Comparison of ENCODE assay signal across 20 cellular contexts in the genomic region with DNA sequence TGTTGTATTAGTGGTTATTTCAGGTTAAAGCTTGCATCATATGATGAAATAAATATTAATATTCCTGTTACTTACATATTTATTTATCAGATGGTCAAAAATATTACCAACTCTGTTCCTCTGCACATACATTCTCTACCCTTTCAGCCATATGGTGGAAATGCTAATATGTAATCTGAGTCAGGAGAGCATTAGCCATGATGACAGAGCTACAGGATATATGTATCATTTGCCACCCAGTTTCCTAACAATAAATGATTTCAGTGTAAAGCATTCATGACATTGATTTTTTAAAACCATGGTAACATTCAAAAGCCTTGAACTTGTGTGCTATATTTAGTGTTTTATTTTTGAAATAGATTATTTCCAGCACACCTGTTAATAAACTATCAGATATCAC. TPM values are rescaled to one million over a fixed set of nuclear protein-coding genes. Genes with fewer than 3 reads are reported as not detected.
"Had no signal": no experiment of that assay in that cellular context is flagged by ENCODE, and none has a peak within 500 bp of the region (broad histone marks: within the 10 kb centered on the region; RNA-seq: fewer than 3 reads in every experiment).

No MANE protein-coding gene starts in this region.

- FAIRE-seq: kidney, small intestine had no signal

- ATAC-seq: activated T-helper 17 cell treated with anti-CD3 and anti-CD28 coated beads, Interleukin-2, amount 50 U/mL, for 72 hours; effector memory CD8-positive, alpha-beta T cell; foreskin keratinocyte; left lung had no signal

- DNase-seq: activated B cell treated with CpG ODN at 0.5 μM for 24 hours; activated CD4-positive, alpha-beta memory T cell treated with anti-CD3 and anti-CD28 coated beads for 36 hours; activated CD4-positive, alpha-beta T cell treated with anti-CD3 and anti-CD28 coated beads for 4 hours; activated naive CD4-positive, alpha-beta T cell treated with Interleukin-2 at 50 U/mL for 16 hours; activated naive CD8-positive, alpha-beta T cell treated with anti-CD3 and anti-CD28 coated beads, Interleukin-2, amount 10 ng/mL, durations not matched to agents 7 days and 5 days; activated T-cell treated with anti-CD3 and anti-CD28 coated beads for 4 hours; amygdala; caudate nucleus; effector memory CD8-positive, alpha-beta T cell; foreskin keratinocyte; kidney; left lung; small intestine; stimulated activated CD4-positive, alpha-beta T cell treated with anti-CD3 and anti-CD28 coated beads, Interleukin-4, amount 100 ng/mL, for 1 hour; stomach; T-helper 1 cell; T-helper 9 cell; testis had no signal

RNA-seq across cellular contexts. Expression of a gene that starts 16.6 kb away (rescaled TPM):
- total RNA-seq: activated B cell treated with CpG ODN at 0.5 μM for 24 hours; activated CD4-positive, alpha-beta memory T cell treated with anti-CD3 and anti-CD28 coated beads for 36 hours; activated naive CD8-positive, alpha-beta T cell treated with anti-CD3 and anti-CD28 coated beads, Interleukin-2, amount 10 ng/mL, durations not matched to agents 7 days and 5 days; kidney; posterior vena cava had no signal
